Comparison of ENCODE assay signal across 32 cellular contexts in genomic region chr14:37526992-37527391, GRCh38.
"Had no signal": no experiment of that assay in that cellular context is flagged by ENCODE, and none has a peak within 500 bp of the region (broad histone marks: within the 10 kb centered on the region; RNA-seq: fewer than 3 reads in every experiment).

No MANE protein-coding gene starts in this region.

- H3K27ac ChIP-seq: brain microvascular endothelial cell, coronary artery, dorsolateral prefrontal cortex, esophagus muscularis mucosa, foreskin keratinocyte, gastroesophageal sphincter, heart right ventricle, hepatocyte had no signal

- H3K9me3 ChIP-seq: esophagus muscularis mucosa, gastroesophageal sphincter, heart right ventricle had no signal

- H3K27me3 ChIP-seq: brain microvascular endothelial cell, dorsolateral prefrontal cortex, esophagus muscularis mucosa, foreskin keratinocyte, gastroesophageal sphincter, heart right ventricle, hepatocyte had no signal

- H2AFZ ChIP-seq: hepatocyte had no signal

- ATAC-seq: activated CD4-positive, alpha-beta T cell treated with anti-CD3 and anti-CD28 coated beads for 36 hours; activated CD8-positive, alpha-beta memory T cell treated with anti-CD3 and anti-CD28 coated beads, Interleukin-2, amount 10 ng/mL, durations not matched to agents 7 days and 5 days; activated CD8-positive, alpha-beta T cell treated with anti-CD3 and anti-CD28 coated beads, Interleukin-2, amount 10 ng/mL, durations not matched to agents 7 days and 5 days; activated T-helper 17 cell treated with anti-CD3 and anti-CD28 coated beads, Interleukin-2, amount 50 U/mL, for 72 hours; foreskin keratinocyte; gastroesophageal sphincter; heart right ventricle; T-helper 17 cell had no signal

- H3K4me3 ChIP-seq: coronary artery, dorsolateral prefrontal cortex, esophagus muscularis mucosa, gastroesophageal sphincter, heart right ventricle, hepatocyte had no signal

- DNase-seq: activated CD4-positive, alpha-beta memory T cell treated with anti-CD3 and anti-CD28 coated beads for 36 hours; activated CD4-positive, alpha-beta T cell treated with anti-CD3 and anti-CD28 coated beads for 36 hours; activated CD4-positive, alpha-beta T cell treated with anti-CD3 and anti-CD28 coated beads, Interleukin-2, amount 10 ng/mL, durations not matched to agents 24 days and 14 days; activated CD4-positive, CD25-positive, alpha-beta regulatory T cell; activated CD4-positive, CD25-positive, alpha-beta regulatory T cell treated with anti-CD3 and anti-CD28 coated beads, Interleukin-2, amount 50 U/mL, for 72 hours; activated CD8-positive, alpha-beta memory T cell treated with anti-CD3 and anti-CD28 coated beads, Interleukin-2, amount 10 ng/mL, durations not matched to agents 7 days and 5 days; activated CD8-positive, alpha-beta memory T cell treated with anti-CD3 and anti-CD28 coated beads, Interleukin-2, amount 50 U/mL, for 48 hours; activated CD8-positive, alpha-beta T cell treated with anti-CD3 and anti-CD28 coated beads, Interleukin-2, amount 10 ng/mL, durations not matched to agents 7 days and 5 days; activated effector memory CD4-positive, alpha-beta T cell treated with Interleukin-2 at 50 U/mL for 16 hours; activated gamma-delta T cell treated with Interleukin-2 at 50 U/mL for 16 hours; activated naive CD4-positive, alpha-beta T cell treated with anti-CD3 and anti-CD28 coated beads, Interleukin-2, amount 50 U/mL, for 16 hours; activated naive CD4-positive, alpha-beta T cell treated with Interleukin-2 at 50 U/mL for 16 hours; activated T-cell treated with anti-CD3 and anti-CD28 coated beads for 4 hours; activated T-cell treated with anti-CD3 and anti-CD28 coated beads, Interleukin-2, amount 50 U/mL, for 24 hours; amniotic stem cell; anterior cingulate cortex; brain microvascular endothelial cell; dorsolateral prefrontal cortex; effector memory CD4-positive, alpha-beta T cell; endodermal cell; erythroblast; foreskin keratinocyte; heart right ventricle; T-helper 17 cell; T1000 had no signal

- H3K4me1 ChIP-seq: esophagus muscularis mucosa, foreskin keratinocyte, gastroesophageal sphincter, heart right ventricle had no signal

- FAIRE-seq: astrocyte, bronchial epithelial cell had no signal

- H3K79me2 ChIP-seq: hepatocyte had no signal

- H3K4me2 ChIP-seq: hepatocyte had no signal

- H3K36me3 ChIP-seq: brain microvascular endothelial cell, esophagus muscularis mucosa, heart right ventricle had no signal
